In the genomic region with DNA sequence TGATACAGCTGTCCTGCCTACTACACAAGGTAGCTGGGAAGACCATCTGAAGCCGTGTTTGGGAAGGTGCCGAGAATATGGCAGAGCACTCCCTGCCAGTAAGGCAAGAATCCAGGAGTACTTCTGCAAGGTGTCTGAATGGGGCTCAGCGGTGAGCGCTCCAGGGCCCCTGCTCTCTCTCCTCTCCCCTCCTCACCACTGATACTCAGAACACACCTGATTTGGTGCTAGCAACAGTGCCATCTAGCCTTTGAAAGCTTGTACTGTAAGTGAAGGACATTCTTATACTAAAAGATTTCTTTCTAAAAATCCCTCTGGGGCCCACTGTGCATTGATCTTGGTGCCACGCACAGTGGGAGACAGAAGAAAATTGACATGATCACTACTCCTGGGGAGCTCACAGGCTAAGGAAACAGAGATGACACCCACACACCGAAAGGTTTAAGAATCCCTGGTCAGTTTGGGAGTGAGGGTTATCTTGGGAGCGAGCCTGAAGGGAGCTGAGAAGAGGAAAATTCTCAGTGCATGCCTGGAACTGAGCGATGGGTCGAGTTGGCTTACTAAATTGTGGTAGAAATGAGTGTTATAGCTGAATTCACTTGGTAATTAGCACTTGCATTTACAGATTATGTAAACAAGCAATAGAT, we compare ENCODE assay signal across 8 cellular contexts.
DNase-seq lines count a peak whose midpoint lies in the region; ATAC-seq, FAIRE-seq and TF ChIP-seq lines count a peak whose summit lies in the region.

No MANE protein-coding gene starts in this region.

- FAIRE-seq in bronchial epithelial cell (lab: Jason Lieb, UNC): no peak

- no peak overlapping the region for H3K27ac Mint-ChIP-seq in T-helper 2 cell treated with Interferon-gamma antibody and Interleukin-4, amounts not matched to agents 5 μg/mL and 100 μg/mL, for 36 hours
- H3K27ac Mint-ChIP-seq in CD4-positive, alpha-beta memory T cell: no peak overlapping the region

- no peaks in the 10 kb centered on the region for H3K36me3 Mint-ChIP-seq in T-helper 2 cell treated with Interferon-gamma antibody and Interleukin-4, amounts not matched to agents 5 μg/mL and 100 μg/mL, for 36 hours (ENCODE audit: low read depth)
- H3K36me3 Mint-ChIP-seq in CD4-positive, alpha-beta memory T cell: no peaks in the 10 kb centered on the region

- POLR2A ChIA-PET in CD4-positive, alpha-beta memory T cell (lab: Charles Lee; ENCODE audit: partially characterized antibody): no interaction called here

- H3K4me3 ChIP-seq in bronchial epithelial cell (ENCODE audit: low read depth, low read length): no peak overlapping the region
- H3K4me3 ChIP-seq in CD4-positive, alpha-beta memory T cell (ENCODE audit: low read length in 2 of 2): no peak overlapping the region

- no peaks in the 10 kb centered on the region for H3K27me3 ChIP-seq in bronchial epithelial cell (ENCODE audit: control insufficient read depth, insufficient read depth, low read length)
- no peaks in the 10 kb centered on the region for H3K27me3 ChIP-seq in CD4-positive, alpha-beta memory T cell (ENCODE audit: insufficient read depth, low read length)

- no peaks in the 10 kb centered on the region for H3K4me1 ChIP-seq in CD4-positive, alpha-beta memory T cell (ENCODE audit: insufficient read depth, low read length)

- no peaks in the 10 kb centered on the region for H3K4me1 Mint-ChIP-seq in T-helper 2 cell treated with Interferon-gamma antibody and Interleukin-4, amounts not matched to agents 5 μg/mL and 100 μg/mL, for 36 hours (ENCODE audit: low read depth)
- H3K4me1 Mint-ChIP-seq in CD4-positive, alpha-beta memory T cell: no peaks in the 10 kb centered on the region

- no peaks in the 10 kb centered on the region for H3K9me3 ChIP-seq in CD4-positive, alpha-beta memory T cell (ENCODE audit: control insufficient read depth in 1 of 2, low read length in 2 of 2)

- peak; percentile 87 for DNase-seq in ELF-1 (ENCODE audit: low read depth, low spot score)
- DNase-seq in NCI-H2081 (lab: John Stamatoyannopoulos, UW): peak; percentile 43 to 75
- DNase-seq in bronchial epithelial cell (ENCODE audit: low read depth): peak; percentile 13
- DNase-seq in lung microvascular endothelial cell (ENCODE audit: low read depth in 2 of 2): peak; percentile 49 to 54
- no peak for DNase-seq in T-helper 2 cell treated with Interferon-gamma antibody and Interleukin-4, amounts not matched to agents 5 μg/mL and 100 μg/mL, for 36 hours (ENCODE audit: low spot score)
- DNase-seq in CD4-positive, alpha-beta memory T cell: no peak

- no peak for ATAC-seq in GM19452 (IDR thresholded peaks at IDR 0.05; ENCODE audit: unreplicated experiment)
- no peak for ATAC-seq in GM18909 (IDR thresholded peaks at IDR 0.05; ENCODE audit: poor library complexity, unreplicated experiment)

- CTCF ChIA-PET in CD4-positive, alpha-beta memory T cell (lab: Charles Lee; ENCODE audit: partially characterized antibody): no interaction called here

- peak; percentile 41 for TF ChIP-seq CTCF in bronchial epithelial cell (IDR thresholded peaks at IDR 0.05; ENCODE audit: insufficient read depth, low read length, severe bottlenecking)

- H3K9me3 Mint-ChIP-seq in T-helper 2 cell treated with Interferon-gamma antibody and Interleukin-4, amounts not matched to agents 5 μg/mL and 100 μg/mL, for 36 hours: no peaks in the 10 kb centered on the region
- H3K9me3 Mint-ChIP-seq in CD4-positive, alpha-beta memory T cell: peaks cover 0 to 2% (median 0%) of the 10 kb centered on the region in 8 donors

- H3K27me3 Mint-ChIP-seq in T-helper 2 cell treated with Interferon-gamma antibody and Interleukin-4, amounts not matched to agents 5 μg/mL and 100 μg/mL, for 36 hours (ENCODE audit: low read depth): peaks cover 2% of the 10 kb centered on the region
- peaks cover 7 to 8% of the 10 kb centered on the region in 2 donors for H3K27me3 Mint-ChIP-seq in CD4-positive, alpha-beta memory T cell

- intact Hi-C loops in CD4-positive, alpha-beta memory T cell (cut with micrococcal nuclease): no loop called here

- H3K4me3 Mint-ChIP-seq in T-helper 2 cell treated with Interferon-gamma antibody and Interleukin-4, amounts not matched to agents 5 μg/mL and 100 μg/mL, for 36 hours: no peak overlapping the region
- H3K4me3 Mint-ChIP-seq in CD4-positive, alpha-beta memory T cell: no peak overlapping the region

- no peak overlapping the region for H3K27ac ChIP-seq in CD4-positive, alpha-beta memory T cell (ENCODE audit: low read depth, low read length)

- no peaks in the 10 kb centered on the region for H3K36me3 ChIP-seq in bronchial epithelial cell (ENCODE audit: control insufficient read depth, insufficient read depth, low read length)
- no peaks in the 10 kb centered on the region for H3K36me3 ChIP-seq in CD4-positive, alpha-beta memory T cell (ENCODE audit: insufficient read depth, low read length)

Comparison
In these comparisons a context has a peak if more than half of its experiments do, and no peak if none do; other contexts are left out.
1. DNase-seq: peak in ELF-1 (single experiment), NCI-H2081 (2 of 2), bronchial epithelial cell (single experiment) and lung microvascular endothelial cell (2 of 2); none in T-helper 2 cell treated with Interferon-gamma antibody and Interleukin-4, amounts not matched to agents 5 μg/mL and 100 μg/mL, for 36 hours (single experiment) and CD4-positive, alpha-beta memory T cell (0 of 5).